Comparison of ENCODE assay signal across 1 cellular context in genomic region chr13:38418286-38418685, GRCh38.
TF ChIP-seq lines count a peak whose summit lies in the region.

No MANE protein-coding gene starts in this region.

TF ChIP-seq in GM23338, 12 proteins besides CTCF, POLR2A, EP300 and RAD21 (continued from another document):
- TF ChIP-seq ZNF462 (CRISPR knock-in tag; IDR thresholded peaks at IDR 0.05), result no peak
- no peak for TF ChIP-seq ZNF331 (CRISPR knock-in tag; IDR thresholded peaks at IDR 0.05; ENCODE audit: low read depth)
